Comparison of ENCODE assay signal across 9 cellular contexts in the genomic region with DNA sequence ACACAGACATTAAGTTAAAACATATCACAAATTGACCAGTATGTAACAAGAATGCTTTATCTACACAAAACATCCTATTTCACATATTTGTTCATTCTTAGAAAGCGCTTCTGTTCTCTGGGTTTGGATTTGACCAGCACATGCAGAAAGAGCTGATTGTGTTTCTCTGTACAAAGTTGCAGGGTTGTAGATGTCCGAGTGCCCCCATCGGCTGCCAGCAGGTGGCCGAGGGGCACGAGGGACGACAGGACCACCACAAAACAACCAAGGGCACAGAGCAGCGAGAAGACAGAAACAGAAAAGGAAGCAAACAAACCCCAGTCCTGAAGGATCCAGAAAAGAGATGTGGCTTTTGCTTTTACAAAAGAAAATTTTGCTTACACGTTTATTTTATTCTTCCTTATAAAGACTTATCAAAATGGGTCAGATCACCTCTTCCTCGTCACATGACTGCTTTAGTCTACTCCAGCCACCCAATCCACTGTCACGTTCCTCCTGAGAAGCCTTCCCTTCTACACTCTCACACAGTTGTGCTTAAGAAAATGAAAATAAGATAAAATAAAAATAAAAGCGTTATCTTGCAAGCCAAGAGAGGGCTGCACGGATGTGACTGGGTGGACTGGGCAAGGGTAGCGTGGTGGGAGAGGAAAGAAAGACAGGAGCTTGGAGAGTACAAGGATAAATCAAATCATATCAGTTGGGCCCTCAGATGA. TPM values are rescaled to one million over a fixed set of nuclear protein-coding genes. Genes with fewer than 3 reads are reported as not detected.
A peak's percentile ranks its signal among the peaks of the same experiment; 100 is the strongest.
DNase-seq lines count a peak whose midpoint lies in the region; ATAC-seq and TF ChIP-seq lines count a peak whose summit lies in the region.
"Had no signal": no experiment of that assay in that cellular context is flagged by ENCODE, and none has a peak within 500 bp of the region (broad histone marks: within the 10 kb centered on the region; RNA-seq: fewer than 3 reads in every experiment).

No MANE protein-coding gene starts in this region.

- peaks cover 34% of the 10 kb centered on the region for H4K20me1 ChIP-seq in GM23338 (replicated peaks; ENCODE audit: insufficient read depth)

- H3K9me2 ChIP-seq in GM23338 (ENCODE audit: insufficient read depth): no peaks in the 10 kb centered on the region

- no peak overlapping the region for H3K27ac Mint-ChIP-seq in CD4-positive, alpha-beta T cell
- H3K27ac Mint-ChIP-seq in GM23338 (no peak overlapping the region), activated B cell treated with CpG ODN at 0.5 μM for 24 hours (peak overlapping the region; percentile 48), memory B cell (peak overlapping the region; percentile 54)

- peaks cover 82% of the 10 kb centered on the region for H3K27me3 ChIP-seq in CD4-positive, alpha-beta T cell (ENCODE audit: control insufficient read depth, insufficient read depth, low read length)
- H3K27me3 ChIP-seq in GM23338 (ENCODE audit: insufficient read depth) (peaks cover 100% of the 10 kb centered on the region), upper lobe of left lung (peaks cover 0 to 65% (median 30%) of the 10 kb centered on the region in 4 donors)

- peak overlapping the region; percentile 83 for H2AFZ ChIP-seq in GM23338

- H3F3A ChIP-seq in GM23338 (replicated peaks; ENCODE audit: low read depth): peaks cover 21% of the 10 kb centered on the region

- no peaks in the 10 kb centered on the region for H3K79me2 ChIP-seq in GM23338 (replicated peaks; ENCODE audit: insufficient read depth)

- H3K27ac ChIP-seq in CD4-positive, alpha-beta T cell (ENCODE audit: low read depth, low read length): no peak overlapping the region
- H3K27ac ChIP-seq in GM23338 (ENCODE audit: low read depth) (no peak overlapping the region), substantia nigra (ENCODE audit: low read depth, low read length, poor library complexity, severe bottlenecking) (no peak overlapping the region), upper lobe of left lung (no peak overlapping the region)

- WGBS in upper lobe of left lung, 2 donors: 14 to 15% methylated on average over 13 of the region's 13 CpGs

- H3K27me3 Mint-ChIP-seq in CD4-positive, alpha-beta T cell: peaks cover 94% of the 10 kb centered on the region
- H3K27me3 Mint-ChIP-seq in GM23338 (ENCODE audit: insufficient read depth, low read depth, poor library complexity) (peaks cover 94% of the 10 kb centered on the region), activated B cell treated with CpG ODN at 0.5 μM for 24 hours (peaks cover 45% of the 10 kb centered on the region), memory B cell (peaks cover 28% of the 10 kb centered on the region)

- H3K4me1 ChIP-seq in GM23338 (ENCODE audit: insufficient read depth) (peaks cover 23% of the 10 kb centered on the region), upper lobe of left lung (peaks cover 23 to 38% (median 25%) of the 10 kb centered on the region in 4 donors)

- H3K4me3 Mint-ChIP-seq in CD4-positive, alpha-beta T cell: peak overlapping the region; percentile 83
- H3K4me3 Mint-ChIP-seq in GM23338: peak overlapping the region; percentile 73
- peak overlapping the region; percentile 82 for H3K4me3 Mint-ChIP-seq in activated B cell treated with CpG ODN at 0.5 μM for 24 hours
- H3K4me3 Mint-ChIP-seq in memory B cell: peak overlapping the region; percentile 75

- TF ChIP-seq POLR2A in upper lobe of left lung (IDR thresholded peaks at IDR 0.05): no peak

- H3K36me3 Mint-ChIP-seq in CD4-positive, alpha-beta T cell (ENCODE audit: low read depth): peaks cover 13% of the 10 kb centered on the region
- H3K36me3 Mint-ChIP-seq in GM23338 (ENCODE audit: low read depth) (no peaks in the 10 kb centered on the region; the same call in 2 of the 3 replicates), activated B cell treated with CpG ODN at 0.5 μM for 24 hours (ENCODE audit: low read depth) (peaks cover 2% of the 10 kb centered on the region), memory B cell (peaks cover 7% of the 10 kb centered on the region)

- CTCF ChIA-PET in CD4-positive, alpha-beta T cell (lab: Charles Lee): no interaction called here
- CTCF ChIA-PET in activated B cell treated with CpG ODN at 0.5 μM for 24 hours (lab: Charles Lee): no interaction called here

- no peak for DNase-seq in CD4-positive, alpha-beta T cell
- DNase-seq in GM23338 (ENCODE audit: low spot score) (peak; percentile 36), activated B cell treated with CpG ODN at 0.5 μM for 24 hours (no peak), memory B cell (ENCODE audit: low spot score in 2 of 2) (no peak), substantia nigra (lab: John Stamatoyannopoulos, UW) (no peak), upper lobe of left lung (no peak)
- DNase-seq: stimulated activated CD4-positive, alpha-beta T cell treated with anti-CD3 and anti-CD28 coated beads, Interleukin-1b, Interleukin-23, amount 100 ng/mL, for 48 hours had no signal

- TF ChIP-seq EP300 in upper lobe of left lung (IDR thresholded peaks at IDR 0.05): no peak

- POLR2A ChIA-PET in CD4-positive, alpha-beta T cell (lab: Charles Lee): interaction anchor here (0.6 to 1.3 kb wide), 3 partner anchors 10 to 855 kb away, joined by 3 read pairs; no protein-coding TSS in a partner anchor
- POLR2A ChIA-PET in activated B cell treated with CpG ODN at 0.5 μM for 24 hours (lab: Charles Lee): no interaction called here

- no peak for TF ChIP-seq CTCF in CD4-positive, alpha-beta T cell (IDR thresholded peaks at IDR 0.05)
- TF ChIP-seq CTCF in GM23338 (conservative IDR thresholded peaks at IDR 0.05; ENCODE audit: low read depth in 2 of 2): peak in 1 of 2 experiments; percentile 48; a peak in 3 of 4 replicates
- TF ChIP-seq CTCF in activated B cell treated with CpG ODN at 0.5 μM for 24 hours (IDR thresholded peaks at IDR 0.05): no peak
- no peak for TF ChIP-seq CTCF in upper lobe of left lung (IDR thresholded peaks at IDR 0.05)

- H3K4me3 ChIP-seq in GM23338: peak overlapping the region; percentile 55
- H3K4me3 ChIP-seq in upper lobe of left lung: peak overlapping the region in 2 of 4 donors; percentile 47 to 56

- peaks cover 13% of the 10 kb centered on the region for H3K9me3 Mint-ChIP-seq in CD4-positive, alpha-beta T cell
- H3K9me3 Mint-ChIP-seq in GM23338: peaks cover 5% of the 10 kb centered on the region; the same call in 2 of the 3 replicates
- H3K9me3 Mint-ChIP-seq in activated B cell treated with CpG ODN at 0.5 μM for 24 hours: peaks cover 14% of the 10 kb centered on the region
- peaks cover 6% of the 10 kb centered on the region for H3K9me3 Mint-ChIP-seq in memory B cell

- no peaks in the 10 kb centered on the region for H3K36me3 ChIP-seq in GM23338 (ENCODE audit: insufficient read depth)
- H3K36me3 ChIP-seq in upper lobe of left lung: no peaks in the 10 kb centered on the region

- peaks cover 25% of the 10 kb centered on the region for H3K4me1 Mint-ChIP-seq in CD4-positive, alpha-beta T cell (ENCODE audit: low read depth)
- H3K4me1 Mint-ChIP-seq in GM23338 (peaks cover 26% of the 10 kb centered on the region), activated B cell treated with CpG ODN at 0.5 μM for 24 hours (peaks cover 28% of the 10 kb centered on the region), memory B cell (peaks cover 19% of the 10 kb centered on the region)

- intact Hi-C loops in CD4-positive, alpha-beta T cell (cut with DNase I, micrococcal nuclease): no loop called here
- intact Hi-C loops in activated B cell treated with CpG ODN at 0.5 μM for 24 hours (cut with micrococcal nuclease): no loop called here

- H3K4me2 ChIP-seq in GM23338: peak overlapping the region; percentile 81

- no peak for ATAC-seq in CD4-positive, alpha-beta T cell (ENCODE audit: poor library complexity)
- ATAC-seq in GM23338 (no peak), activated B cell treated with CpG ODN at 0.5 μM for 24 hours (ENCODE audit: low read depth) (no peak), memory B cell (ENCODE audit: low read depth) (no peak), HG03520 (IDR thresholded peaks at IDR 0.05; ENCODE audit: unreplicated experiment) (no peak), GM21515 (IDR thresholded peaks at IDR 0.05; ENCODE audit: unreplicated experiment) (no peak), upper lobe of left lung (ENCODE audit: low FRiP score in 2 of 2) (no peak)

- H3K9me3 ChIP-seq in CD4-positive, alpha-beta T cell (ENCODE audit: control insufficient read depth, low read length): no peaks in the 10 kb centered on the region
- peaks cover 0 to 5% (median 0%) of the 10 kb centered on the region in 4 donors for H3K9me3 ChIP-seq in upper lobe of left lung

TF ChIP-seq in GM23338, 12 proteins besides CTCF, POLR2A, EP300 and RAD21:
- peak; percentile 77 for TF ChIP-seq EZH2 (IDR thresholded peaks at IDR 0.05; ENCODE audit: low read depth, unreplicated experiment)
- TF ChIP-seq, protein P1, sequence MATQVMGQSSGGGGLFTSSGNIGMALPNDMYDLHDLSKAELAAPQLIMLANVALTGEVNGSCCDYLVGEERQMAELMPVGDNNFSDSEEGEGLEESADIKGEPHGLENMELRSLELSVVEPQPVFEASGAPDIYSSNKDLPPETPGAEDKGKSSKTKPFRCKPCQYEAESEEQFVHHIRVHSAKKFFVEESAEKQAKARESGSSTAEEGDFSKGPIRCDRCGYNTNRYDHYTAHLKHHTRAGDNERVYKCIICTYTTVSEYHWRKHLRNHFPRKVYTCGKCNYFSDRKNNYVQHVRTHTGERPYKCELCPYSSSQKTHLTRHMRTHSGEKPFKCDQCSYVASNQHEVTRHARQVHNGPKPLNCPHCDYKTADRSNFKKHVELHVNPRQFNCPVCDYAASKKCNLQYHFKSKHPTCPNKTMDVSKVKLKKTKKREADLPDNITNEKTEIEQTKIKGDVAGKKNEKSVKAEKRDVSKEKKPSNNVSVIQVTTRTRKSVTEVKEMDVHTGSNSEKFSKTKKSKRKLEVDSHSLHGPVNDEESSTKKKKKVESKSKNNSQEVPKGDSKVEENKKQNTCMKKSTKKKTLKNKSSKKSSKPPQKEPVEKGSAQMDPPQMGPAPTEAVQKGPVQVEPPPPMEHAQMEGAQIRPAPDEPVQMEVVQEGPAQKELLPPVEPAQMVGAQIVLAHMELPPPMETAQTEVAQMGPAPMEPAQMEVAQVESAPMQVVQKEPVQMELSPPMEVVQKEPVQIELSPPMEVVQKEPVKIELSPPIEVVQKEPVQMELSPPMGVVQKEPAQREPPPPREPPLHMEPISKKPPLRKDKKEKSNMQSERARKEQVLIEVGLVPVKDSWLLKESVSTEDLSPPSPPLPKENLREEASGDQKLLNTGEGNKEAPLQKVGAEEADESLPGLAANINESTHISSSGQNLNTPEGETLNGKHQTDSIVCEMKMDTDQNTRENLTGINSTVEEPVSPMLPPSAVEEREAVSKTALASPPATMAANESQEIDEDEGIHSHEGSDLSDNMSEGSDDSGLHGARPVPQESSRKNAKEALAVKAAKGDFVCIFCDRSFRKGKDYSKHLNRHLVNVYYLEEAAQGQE (IDR thresholded peaks at IDR 0.05; ENCODE audit: unreplicated experiment): no peak
TF ChIP-seq in GM23338: peak in this region for 1.

RNA-seq across cellular contexts. Expression of a gene that starts 9.5 kb away (rescaled TPM):
- not detected for total RNA-seq in CD4-positive, alpha-beta T cell
- not detected in 2 replicates for total RNA-seq in GM23338 (2014; rRNA removed; shearing (Covaris generic))
- not detected in 2 replicates for polyA plus RNA-seq in GM23338 (2016; fragmentation: Nextera tagmentation; extraction: Ambion mirVana)
- total RNA-seq in activated B cell treated with CpG ODN at 0.5 μM for 24 hours: not detected in 2 replicates
- not detected for total RNA-seq in upper lobe of left lung

Comparison
In these comparisons a context has a peak if more than half of its experiments do, and no peak if none do; other contexts are left out.
1. H3K27ac Mint-ChIP-seq: peak in activated B cell treated with CpG ODN at 0.5 μM for 24 hours (single experiment) and memory B cell (single experiment); none in CD4-positive, alpha-beta T cell (single experiment) and GM23338 (single experiment).
2. Peak in every context shown above with its lines, with median percentiles within 50 percentile points of each other: H3K4me3 Mint-ChIP-seq.